In genomic region chr10:30538086-30538485, GRCh38 we compare ENCODE assay signal across 19 cellular contexts.
A peak's percentile ranks its signal among the peaks of the same experiment; 100 is the strongest.
DNase-seq lines count a peak whose midpoint lies in the region; ATAC-seq, FAIRE-seq and TF ChIP-seq lines count a peak whose summit lies in the region.
"Had no signal": no experiment of that assay in that cellular context is flagged by ENCODE, and none has a peak within 500 bp of the region (broad histone marks: within the 10 kb centered on the region; RNA-seq: fewer than 3 reads in every experiment).

No MANE protein-coding gene starts in this region.

- H2AFZ ChIP-seq in H1 (ENCODE audit: low read length) (no peak overlapping the region), smooth muscle cell (ENCODE audit: low read depth) (no peak overlapping the region)

- TF ChIP-seq RAD21 in A549 (conservative IDR thresholded peaks at IDR 0.05 in 1 of 2, IDR thresholded peaks at IDR 0.05 in 1 of 2) (peak; percentile 12 to 17; a peak in 1 of 5 replicates), H1 (IDR thresholded peaks at IDR 0.05 in 1 of 2, conservative IDR thresholded peaks at IDR 0.05 in 1 of 2; ENCODE audit: low read depth in 2 of 2, low read length in 2 of 2) (no peak)

- H2BK120ac ChIP-seq in H1 (replicated peaks; ENCODE audit: low read depth, low read length): peak overlapping the region; percentile 28

- WGBS in A549 (ENCODE audit: missing lambda C conversion rate): under 1% methylated on average over 4 of the region's 4 CpGs
- 78% methylated on average over 4 of the region's 4 CpGs; no CpG with 5 or more reads in 1 of the 2 experiments for WGBS in H1 (ENCODE audit: extremely low coverage in 1 of 2, insufficient coverage in 1 of 2, insufficient read length in 1 of 2, insufficient replicate concordance in 2 of 2, low coverage in 1 of 2, low lambda C conversion rate in 2 of 2, missing lambda C conversion rate in 1 of 2), 2 experiments
- WGBS in lung, 2 donors: 41 to 60% methylated on average over 4 of the region's 4 CpGs
- 26% methylated on average over 4 of the region's 4 CpGs for WGBS in smooth muscle cell (ENCODE audit: low lambda C conversion rate)

- H3K18ac ChIP-seq in H1 (ENCODE audit: extremely low read depth, low read length): no peak overlapping the region

- H3K4me1 ChIP-seq in A549 (peaks cover 85% of the 10 kb centered on the region), H1 (replicated peaks in 1 of 4; ENCODE audit: control insufficient read depth in 3 of 4, insufficient read depth in 4 of 4, low read length in 3 of 4) (peaks cover 0 to 11% (median 4%) of the 10 kb centered on the region in 4 experiments; a peak in 3 of 7 replicates), lung (ENCODE audit: control insufficient read depth in 2 of 2, insufficient read depth in 2 of 2, low read length in 2 of 2) (peaks cover 3 to 8% of the 10 kb centered on the region in 2 donors), smooth muscle cell (ENCODE audit: low read depth) (no peaks in the 10 kb centered on the region)
- H3K4me1 ChIP-seq: colonic mucosa had no signal

- H3K36me3 ChIP-seq in H1 (ENCODE audit: control insufficient read depth in 2 of 4, insufficient read depth in 4 of 4, low read length in 3 of 4) (no peaks in the 10 kb centered on the region), lung (ENCODE audit: control insufficient read depth in 2 of 2, insufficient read depth in 2 of 2, low read length in 2 of 2) (no peaks in the 10 kb centered on the region), smooth muscle cell (ENCODE audit: low read depth) (no peaks in the 10 kb centered on the region)
- H3K36me3 ChIP-seq: colonic mucosa, neutrophil had no signal

- no peak overlapping the region for H2BK15ac ChIP-seq in H1 (ENCODE audit: low read length)

- no peak overlapping the region for H3K23ac ChIP-seq in H1 (ENCODE audit: insufficient read length)

- TF ChIP-seq POLR2A in A549 (IDR thresholded peaks at IDR 0.05; ENCODE audit: low read length) (no peak), H1 (IDR thresholded peaks at IDR 0.05; ENCODE audit: control extremely low read depth in 1 of 2, low read depth in 2 of 2, low read length in 2 of 2) (no peak)

- no peaks in the 10 kb centered on the region for H3F3A ChIP-seq in smooth muscle cell (ENCODE audit: low read depth)

- H3K9me3 ChIP-seq in A549 (peaks cover 6% of the 10 kb centered on the region; the same call in 1 of the 3 replicates), H1 (ENCODE audit: insufficient read depth in 2 of 2, low read depth in 1 of 2, low read length in 1 of 2) (no peaks in the 10 kb centered on the region), lung (ENCODE audit: control insufficient read depth in 2 of 2, insufficient read depth in 1 of 2, low read length in 1 of 2) (no peaks in the 10 kb centered on the region), smooth muscle cell (replicated peaks; ENCODE audit: low read depth) (no peaks in the 10 kb centered on the region)
- H3K9me3 ChIP-seq: colonic mucosa, neutrophil had no signal

- peak; percentile 91 for FAIRE-seq in A549 (lab: Jason Lieb, UNC)
- no peak for FAIRE-seq in H1 (lab: Jason Lieb, UNC)

- POLR2A ChIA-PET in A549 (lab: Yijun Ruan, JAX): interaction anchor here (1.0 to 4.0 kb wide), 3 partner anchors 18 to 114 kb away, joined by 3 to 28 read pairs (median 4); partner anchors contain the start of gene MAP3K8
- POLR2A ChIA-PET in H1 (lab: Charles Lee; ENCODE audit: partially characterized antibody): interaction anchor here (1.2 to 2.0 kb wide), 3 partner anchors 10 to 103 kb away, joined by 3 to 5 read pairs (median 5); no protein-coding TSS in a partner anchor

- peak overlapping the region; percentile 34; the same call in 1 of the 2 replicates for H2BK12ac ChIP-seq in H1 (ENCODE audit: low read depth, low read length)

- H3K79me1 ChIP-seq in H1 (ENCODE audit: low read depth, low read length): no peaks in the 10 kb centered on the region

- H3K56ac ChIP-seq in H1 (replicated peaks; ENCODE audit: insufficient read length, low read depth, low read length): no peak overlapping the region

- TF ChIP-seq CTCF in A549 (IDR thresholded peaks at IDR 0.05) (no peak), H1 (IDR thresholded peaks at IDR 0.05; ENCODE audit: control extremely low read depth in 1 of 3, insufficient read depth in 1 of 3, low read depth in 1 of 3, low read length in 3 of 3) (no peak), lung (IDR thresholded peaks at IDR 0.05; ENCODE audit: control extremely low read depth, extremely low read depth) (no peak), smooth muscle cell (IDR thresholded peaks at IDR 0.05; ENCODE audit: borderline replicate concordance, insufficient read depth, poor library complexity, severe bottlenecking) (no peak)

- TF ChIP-seq EP300 in A549 (IDR thresholded peaks at IDR 0.05) (peak; percentile 90 to 91; a peak in 3 of 5 replicates), H1 (IDR thresholded peaks at IDR 0.05; ENCODE audit: borderline replicate concordance in 1 of 2, low read depth in 2 of 2, low read length in 2 of 2) (no peak)

- H3K27me3 ChIP-seq in H1 (replicated peaks in 1 of 4; ENCODE audit: control insufficient read depth in 3 of 4, extremely low read depth in 1 of 4, insufficient read depth in 3 of 4, low read length in 3 of 4): no peaks in the 10 kb centered on the region
- no peaks in the 10 kb centered on the region for H3K27me3 ChIP-seq in lung (ENCODE audit: control insufficient read depth, insufficient read depth)
- no peaks in the 10 kb centered on the region for H3K27me3 ChIP-seq in smooth muscle cell (ENCODE audit: low read depth)
- H3K27me3 ChIP-seq: colonic mucosa, neutrophil had no signal

- no peak overlapping the region for H2BK20ac ChIP-seq in H1 (ENCODE audit: low read length)

- H3K9ac ChIP-seq in H1 (replicated peaks in 1 of 4; ENCODE audit: extremely low read depth in 1 of 4, low read depth in 3 of 4, low read length in 3 of 4) (no peak overlapping the region), smooth muscle cell (ENCODE audit: low read depth) (no peak overlapping the region)

- H3K4me3 ChIP-seq in A549 (no peak overlapping the region), H1 (ENCODE audit: extremely low read depth in 1 of 4, insufficient read depth in 2 of 4, low read depth in 3 of 4, low read length in 4 of 4) (no peak overlapping the region), lung (no peak overlapping the region), smooth muscle cell (no peak overlapping the region)
- H3K4me3 ChIP-seq: colonic mucosa had no signal

- no peaks in the 10 kb centered on the region for H3K23me2 ChIP-seq in H1 (ENCODE audit: low read depth, low read length)

- CTCF ChIA-PET in A549 (lab: Yijun Ruan, JAX): interaction anchor here (0.6 to 4.5 kb wide), 9 partner anchors 9 to 146 kb away, joined by 3 to 37 read pairs (median 5); no protein-coding TSS in a partner anchor
- CTCF ChIA-PET in H1 (lab: Charles Lee; ENCODE audit: partially characterized antibody): interaction anchor here (0.6 to 4.5 kb wide), 8 partner anchors 18 to 146 kb away, joined by 3 to 31 read pairs (median 5); no protein-coding TSS in a partner anchor

- no peak overlapping the region for H3K4ac ChIP-seq in H1 (replicated peaks; ENCODE audit: insufficient read length, low read depth, low read length)

- H3K27ac ChIP-seq in A549 (peak overlapping the region; percentile 78 to 88), H1 (ENCODE audit: low read depth, low read length) (no peak overlapping the region), lung (ENCODE audit: low read depth in 1 of 2, low read length in 1 of 2) (peak overlapping the region; percentile 23 to 42), smooth muscle cell (ENCODE audit: low read depth) (no peak overlapping the region)
- H3K27ac ChIP-seq: colonic mucosa had no signal

- H2AK5ac ChIP-seq in H1 (ENCODE audit: low read depth, low read length): no peak overlapping the region

- H3K14ac ChIP-seq in H1 (ENCODE audit: insufficient read length): no peak overlapping the region

- H2BK5ac ChIP-seq in H1 (ENCODE audit: low read depth, low read length): no peak overlapping the region

- H4K8ac ChIP-seq in H1 (ENCODE audit: extremely low read depth, insufficient read depth, low read length): no peak overlapping the region

- H3K79me2 ChIP-seq in H1 (ENCODE audit: control insufficient read depth in 1 of 2, insufficient read depth in 2 of 2, low read length in 2 of 2): no peaks in the 10 kb centered on the region
- H3K79me2 ChIP-seq in smooth muscle cell (ENCODE audit: low read depth): no peaks in the 10 kb centered on the region

- ATAC-seq in A549 (peak; percentile 62 to 76), lung (ENCODE audit: insufficient read depth, low FRiP score) (no peak)
- ATAC-seq: activated T-cell treated with anti-CD3 and anti-CD28 coated beads, Interleukin-2, amount 50 U/mL, for 4 hours had no signal

- no peak overlapping the region for H4K5ac ChIP-seq in H1 (ENCODE audit: insufficient read length, low read depth, low read length)

- H4K20me1 ChIP-seq in H1 (replicated peaks in 1 of 2; ENCODE audit: control insufficient read depth in 1 of 2, insufficient read depth in 2 of 2, low read length in 2 of 2) (no peaks in the 10 kb centered on the region), smooth muscle cell (ENCODE audit: low read depth) (no peaks in the 10 kb centered on the region)

- H3K4me2 ChIP-seq in A549 (peak overlapping the region; percentile 35), H1 (ENCODE audit: insufficient read depth in 1 of 2, low read depth in 2 of 2, low read length in 2 of 2) (no peak overlapping the region), smooth muscle cell (no peak overlapping the region)

- H4K91ac ChIP-seq in H1 (replicated peaks; ENCODE audit: insufficient read length, low read length): no peak overlapping the region

- peak; percentile 57 to 92 for DNase-seq in A549 (ENCODE audit: low read depth in 1 of 2, low spot score in 1 of 2)
- DNase-seq in HuH-7.5 (ENCODE audit: low spot score): peak; percentile 9
- DNase-seq in H1 (ENCODE audit: low read depth in 1 of 2, low spot score in 2 of 2): no peak
- DNase-seq in lung (ENCODE audit: low spot score): no peak
- no peak for DNase-seq in NCI-H2171 (lab: John Stamatoyannopoulos, UW)
- no peak for DNase-seq in HT-29 (ENCODE audit: low spot score)
- DNase-seq in amygdala (lab: John Stamatoyannopoulos, UW): no peak
- DNase-seq in smooth muscle cell (lab: John Stamatoyannopoulos, UW; ENCODE audit: unreplicated experiment): no peak
- DNase-seq: activated CD4-positive, alpha-beta T cell treated with anti-CD3 and anti-CD28 coated beads, Interleukin-2, amount 10 ng/mL, durations not matched to agents 7 days and 5 days; activated T-cell treated with anti-CD3 and anti-CD28 coated beads, Interleukin-2, amount 50 U/mL, for 4 hours; amniotic stem cell; colonic mucosa; DMS153; KBM-7; NCI-H187; SHP77; stimulated activated CD4-positive, alpha-beta T cell treated with anti-CD3 and anti-CD28 coated beads, Interleukin-12 subunit alpha, Interleukin-12 subunit beta, amount 100 ng/mL, for 4 hours; T1000 had no signal

TF ChIP-seq in A549, 52 proteins besides CTCF, POLR2A, EP300 and RAD21 (continues in another document):
- TF ChIP-seq HOXB13 (CRISPR knock-in tag; IDR thresholded peaks at IDR 0.05; ENCODE audit: low read depth): no peak; the same call in 1 of the 2 replicates
- TF ChIP-seq HDAC2 (IDR thresholded peaks at IDR 0.05): no peak
- no peak for TF ChIP-seq ZSCAN20 (CRISPR knock-in tag; IDR thresholded peaks at IDR 0.05)

Comparison
In these comparisons a context has a peak if more than half of its experiments do, and no peak if none do; other contexts are left out.
1. DNase-seq: peak in A549 (2 of 2) and HuH-7.5 (single experiment); none in H1 (0 of 2), lung (single experiment), NCI-H2171 (single experiment), HT-29 (single experiment), amygdala (0 of 56) and smooth muscle cell (single experiment).
2. H3K27ac ChIP-seq: peak in A549 (2 of 2) and lung (2 of 2); none in H1 (single experiment) and smooth muscle cell (single experiment).
3. Of the 18 proteins assayed by ChIP-seq in both H1 and A549: peak only in H1: none; only in A549: EP300, JUN, MAFK, MAX and RAD21; in both: none; in neither: 12; mixed calls (peak in some experiments, not most) for 1.